In genomic region chr17:50817142-50817751, GRCh38 we compare ENCODE assay signal across 9 cellular contexts. TPM values are rescaled to one million over a fixed set of nuclear protein-coding genes. Genes with fewer than 3 reads are reported as not detected.
DNase-seq lines count a peak whose midpoint lies in the region; ATAC-seq, FAIRE-seq and TF ChIP-seq lines count a peak whose summit lies in the region.
"Had no signal": no experiment of that assay in that cellular context is flagged by ENCODE, and none has a peak within 500 bp of the region (broad histone marks: within the 10 kb centered on the region; RNA-seq: fewer than 3 reads in every experiment).

No MANE protein-coding gene starts in this region.

- DNase-seq in GM12891 (ENCODE audit: insufficient read length, low spot score) (no peak), RPMI7951 (ENCODE audit: low read depth) (peak; percentile 26), right atrium auricular region (ENCODE audit: low spot score) (no peak), KG1 (lab: John Stamatoyannopoulos, UW) (no peak), foreskin melanocyte (no peak)
- peak; percentile 39 for DNase-seq in activated gamma-delta T cell treated with anti-CD3 and anti-CD28 coated beads, Interleukin-2, amount 50 U/mL, for 16 hours (ENCODE audit: low read depth)
- DNase-seq in stimulated activated CD4-positive, alpha-beta T cell treated with anti-CD3 and anti-CD28 coated beads, Interleukin-15, amount 100 ng/mL, for 1 hour (ENCODE audit: low read depth in 1 of 2, low spot score in 1 of 2), result peak; percentile 40 to 46

- no peak for TF ChIP-seq POLR2A in GM12891 (IDR thresholded peaks at IDR 0.05; ENCODE audit: low read depth, low read length)

- no peak overlapping the region for H3K27ac ChIP-seq in right atrium auricular region

- ATAC-seq in GM21515 (IDR thresholded peaks at IDR 0.05; ENCODE audit: unreplicated experiment), result no peak

- no peaks in the 10 kb centered on the region for H3K36me3 ChIP-seq in right atrium auricular region

- H3K9me3 ChIP-seq in right atrium auricular region, result no peaks in the 10 kb centered on the region

- no peaks in the 10 kb centered on the region for H3K27me3 ChIP-seq in right atrium auricular region

- FAIRE-seq in GM12891 (lab: Jason Lieb, UNC), result peak; percentile 71

- no peaks in the 10 kb centered on the region for H3K4me1 ChIP-seq in right atrium auricular region

- TF ChIP-seq CTCF in right atrium auricular region (IDR thresholded peaks at IDR 0.05), result peak; percentile 78 to 81

- H3K4me3 ChIP-seq in right atrium auricular region, result no peak overlapping the region

TF ChIP-seq in GM12891, 5 proteins besides CTCF, POLR2A, EP300 and RAD21:
- TF ChIP-seq TAF1 (IDR thresholded peaks at IDR 0.05; ENCODE audit: low read depth, low read length) (no peak), SPI1 (IDR thresholded peaks at IDR 0.05; ENCODE audit: low read depth, low read length) (no peak), POLR2AphosphoS5 (IDR thresholded peaks at IDR 0.05; ENCODE audit: low read depth, low read length) (no peak), PAX5 (IDR thresholded peaks at IDR 0.05; ENCODE audit: insufficient read depth, low read length, severe bottlenecking) (no peak), POU2F2 (IDR thresholded peaks at IDR 0.05; ENCODE audit: low read depth, low read length) (no peak)

RNA-seq across cellular contexts. Expression of gene WFIKKN2, which starts 18.1 kb away (rescaled TPM):
- polyA plus RNA-seq in GM12891 (2012; ENCODE audit: low read depth, missing spikeins), result 0.14 TPM
- not detected in 2 replicates for total RNA-seq in RPMI7951 (2014; rRNA removed; shearing (Covaris generic))
- under 1 TPM; 0.26 to 0.31 TPM for total RNA-seq in right atrium auricular region
- total RNA-seq: T-helper 2 cell treated with Interferon-gamma antibody and Interleukin-4, amounts not matched to agents 100 ng/mL and 5 ng/mL, for 36 hours had no signal

RNA-seq across cellular contexts. Expression of gene TOB1, which starts 48.9 kb away (rescaled TPM):
- polyA plus RNA-seq in GM12891 (2012; ENCODE audit: low read depth, missing spikeins), result 9.6 TPM
- total RNA-seq in RPMI7951 (2014; rRNA removed; shearing (Covaris generic)), result 4.3 and 10.7 TPM in 2 replicates
- 10 to 100 TPM; 29.0 to 31.0 TPM for total RNA-seq in right atrium auricular region

RNA-seq across cellular contexts. Expression of gene ANKRD40CL, which starts 49.9 kb away (rescaled TPM):
- polyA plus RNA-seq in GM12891 (2012; ENCODE audit: low read depth, missing spikeins), result not detected
- total RNA-seq in RPMI7951 (2014; rRNA removed; shearing (Covaris generic)), result not detected in 2 replicates
- not detected for total RNA-seq in right atrium auricular region
- total RNA-seq: T-helper 2 cell treated with Interferon-gamma antibody and Interleukin-4, amounts not matched to agents 100 ng/mL and 5 ng/mL, for 36 hours had no signal

Comparison
In these comparisons a context has a peak if more than half of its experiments do, and no peak if none do; other contexts are left out.
1. DNase-seq: peak in RPMI7951 (single experiment), activated gamma-delta T cell treated with anti-CD3 and anti-CD28 coated beads, Interleukin-2, amount 50 U/mL, for 16 hours (single experiment) and stimulated activated CD4-positive, alpha-beta T cell treated with anti-CD3 and anti-CD28 coated beads, Interleukin-15, amount 100 ng/mL, for 1 hour (2 of 2); none in GM12891 (single experiment), right atrium auricular region (single experiment), KG1 (single experiment) and foreskin melanocyte (single experiment).